12 cellular contexts compared by ENCODE assay signal in genomic region chr11:116109228-116109627, GRCh38.
DNase-seq lines count a peak whose midpoint lies in the region; ATAC-seq and TF ChIP-seq lines count a peak whose summit lies in the region.
"Had no signal": no experiment of that assay in that cellular context is flagged by ENCODE, and none has a peak within 500 bp of the region (broad histone marks: within the 10 kb centered on the region; RNA-seq: fewer than 3 reads in every experiment).

No MANE protein-coding gene starts in this region.

- ATAC-seq in upper lobe of left lung (ENCODE audit: low FRiP score in 2 of 2) = peak; percentile 54 to 72
- ATAC-seq in activated naive CD8-positive, alpha-beta T cell treated with anti-CD3 and anti-CD28 coated beads, Interleukin-2, amount 50 U/mL, for 24 hours = no peak
- ATAC-seq in GM18511 (IDR thresholded peaks at IDR 0.05; ENCODE audit: unreplicated experiment) = no peak

- DNase-seq in activated CD4-positive, alpha-beta T cell treated with anti-CD3 and anti-CD28 coated beads, Interleukin-2, amount 10 ng/mL, durations not matched to agents 7 days and 5 days = no peak
- DNase-seq in activated CD4-positive, alpha-beta T cell treated with anti-CD3 and anti-CD28 coated beads for 1 hour = no peak
- DNase-seq in RWPE1 (ENCODE audit: low spot score) (peak; percentile 68), fibroblast of lung (ENCODE audit: low read depth in 2 of 2) (peak; percentile 33 to 84), upper lobe of left lung (peak in 1 of 2 donors; percentile 45), G401 (ENCODE audit: low spot score) (no peak)
- no peak for DNase-seq in activated naive CD8-positive, alpha-beta T cell treated with anti-CD3 and anti-CD28 coated beads, Interleukin-2, amount 50 U/mL, for 24 hours
- DNase-seq: GDM1, NCI-H2081, right cardiac atrium had no signal

- no peak overlapping the region for H3K27ac ChIP-seq in RWPE1
- no peak overlapping the region for H3K27ac ChIP-seq in fibroblast of lung (ENCODE audit: insufficient read depth, low read length)
- no peak overlapping the region for H3K27ac ChIP-seq in upper lobe of left lung
- H3K27ac ChIP-seq: thoracic aorta had no signal

- H3K4me2 ChIP-seq in fibroblast of lung (ENCODE audit: extremely low read depth, insufficient read depth, low read length) = no peak overlapping the region

- POLR2A ChIA-PET in activated CD4-positive, alpha-beta T cell treated with anti-CD3 and anti-CD28 coated beads, Interleukin-2, amount 10 ng/mL, durations not matched to agents 7 days and 5 days (lab: Charles Lee) = no interaction called here
- POLR2A ChIA-PET in RWPE1 (lab: Yijun Ruan, JAX; ENCODE audit: low non-redundant PET) = no interaction called here

- H3K4me1 ChIP-seq in fibroblast of lung (ENCODE audit: control insufficient read depth, extremely low read depth, insufficient read depth, low read length) (no peaks in the 10 kb centered on the region), upper lobe of left lung (no peaks in the 10 kb centered on the region)

- no peak for TF ChIP-seq POLR2A in upper lobe of left lung (IDR thresholded peaks at IDR 0.05)

- no peak overlapping the region for H3K9ac ChIP-seq in fibroblast of lung (ENCODE audit: insufficient read depth, low read length)

- H3K36me3 ChIP-seq in fibroblast of lung (ENCODE audit: control insufficient read depth, insufficient read depth, low read length) (no peaks in the 10 kb centered on the region), upper lobe of left lung (no peaks in the 10 kb centered on the region)
- H3K36me3 ChIP-seq: thoracic aorta had no signal

- H3K27me3 ChIP-seq in fibroblast of lung (ENCODE audit: control insufficient read depth, insufficient read depth, low read length) (no peaks in the 10 kb centered on the region), upper lobe of left lung (no peaks in the 10 kb centered on the region)

- WGBS in upper lobe of left lung, 2 donors = 79% methylated on average over 5 of the region's 5 CpGs

- H3K4me1 Mint-ChIP-seq in activated CD4-positive, alpha-beta T cell treated with anti-CD3 and anti-CD28 coated beads, Interleukin-2, amount 10 ng/mL, durations not matched to agents 7 days and 5 days = no peaks in the 10 kb centered on the region
- H3K4me1 Mint-ChIP-seq in activated naive CD8-positive, alpha-beta T cell treated with anti-CD3 and anti-CD28 coated beads, Interleukin-2, amount 50 U/mL, for 24 hours = no peaks in the 10 kb centered on the region

- H3K4me3 Mint-ChIP-seq in activated CD4-positive, alpha-beta T cell treated with anti-CD3 and anti-CD28 coated beads, Interleukin-2, amount 10 ng/mL, durations not matched to agents 7 days and 5 days = no peak overlapping the region
- no peak overlapping the region for H3K4me3 Mint-ChIP-seq in activated naive CD8-positive, alpha-beta T cell treated with anti-CD3 and anti-CD28 coated beads, Interleukin-2, amount 50 U/mL, for 24 hours

- H2AFZ ChIP-seq in fibroblast of lung (ENCODE audit: low read length) = no peak overlapping the region

- no peaks in the 10 kb centered on the region for H3K9me3 Mint-ChIP-seq in activated CD4-positive, alpha-beta T cell treated with anti-CD3 and anti-CD28 coated beads, Interleukin-2, amount 10 ng/mL, durations not matched to agents 7 days and 5 days
- no peaks in the 10 kb centered on the region for H3K9me3 Mint-ChIP-seq in activated naive CD8-positive, alpha-beta T cell treated with anti-CD3 and anti-CD28 coated beads, Interleukin-2, amount 50 U/mL, for 24 hours

- H3K9me3 ChIP-seq in fibroblast of lung (ENCODE audit: control insufficient read depth, insufficient read depth, low read depth, low read length) (no peaks in the 10 kb centered on the region), upper lobe of left lung (peaks cover 0 to 9% (median 0%) of the 10 kb centered on the region in 4 donors)

- in situ Hi-C loops in G401 (cut with HindIII; ENCODE audit: low sequenced_read_pairs) = no loop called here

- no peaks in the 10 kb centered on the region for H3K27me3 Mint-ChIP-seq in activated CD4-positive, alpha-beta T cell treated with anti-CD3 and anti-CD28 coated beads, Interleukin-2, amount 10 ng/mL, durations not matched to agents 7 days and 5 days
- H3K27me3 Mint-ChIP-seq in activated naive CD8-positive, alpha-beta T cell treated with anti-CD3 and anti-CD28 coated beads, Interleukin-2, amount 50 U/mL, for 24 hours = peaks cover 7% of the 10 kb centered on the region

- no peak for TF ChIP-seq EP300 in upper lobe of left lung (IDR thresholded peaks at IDR 0.05)

- CTCF ChIA-PET in activated CD4-positive, alpha-beta T cell treated with anti-CD3 and anti-CD28 coated beads, Interleukin-2, amount 10 ng/mL, durations not matched to agents 7 days and 5 days (lab: Charles Lee) = no interaction called here
- CTCF ChIA-PET in RWPE1 (lab: Yijun Ruan, JAX) = no interaction called here

- H3K27ac Mint-ChIP-seq in activated CD4-positive, alpha-beta T cell treated with anti-CD3 and anti-CD28 coated beads, Interleukin-2, amount 10 ng/mL, durations not matched to agents 7 days and 5 days = peak overlapping the region; percentile 27
- no peak overlapping the region for H3K27ac Mint-ChIP-seq in activated naive CD8-positive, alpha-beta T cell treated with anti-CD3 and anti-CD28 coated beads, Interleukin-2, amount 50 U/mL, for 24 hours

- no peaks in the 10 kb centered on the region for H3K79me2 ChIP-seq in fibroblast of lung (ENCODE audit: control insufficient read depth, insufficient read depth, low read length)

- H3K36me3 Mint-ChIP-seq in activated CD4-positive, alpha-beta T cell treated with anti-CD3 and anti-CD28 coated beads, Interleukin-2, amount 10 ng/mL, durations not matched to agents 7 days and 5 days (ENCODE audit: low read depth) = no peaks in the 10 kb centered on the region
- H3K36me3 Mint-ChIP-seq in activated naive CD8-positive, alpha-beta T cell treated with anti-CD3 and anti-CD28 coated beads, Interleukin-2, amount 50 U/mL, for 24 hours (ENCODE audit: low read depth) = no peaks in the 10 kb centered on the region

- no peaks in the 10 kb centered on the region for H4K20me1 ChIP-seq in fibroblast of lung (ENCODE audit: control insufficient read depth, extremely low read depth, insufficient read depth, low read length)

- H3K4me3 ChIP-seq in fibroblast of lung (replicated peaks in 1 of 4; ENCODE audit: control extremely low read depth in 1 of 4, insufficient read depth in 1 of 4, low read depth in 3 of 4, low read length in 4 of 4) (no peak overlapping the region), upper lobe of left lung (no peak overlapping the region)
- H3K4me3 ChIP-seq: thoracic aorta had no signal

- no peak for TF ChIP-seq CTCF in RWPE1 (conservative IDR thresholded peaks at IDR 0.05; ENCODE audit: low read depth)
- no peak for TF ChIP-seq CTCF in fibroblast of lung (conservative IDR thresholded peaks at IDR 0.05 in 1 of 2, IDR thresholded peaks at IDR 0.05 in 1 of 2; ENCODE audit: low read depth in 1 of 2, low read length in 2 of 2)
- no peak for TF ChIP-seq CTCF in upper lobe of left lung (IDR thresholded peaks at IDR 0.05)

Comparison
In these comparisons a context has a peak if more than half of its experiments do, and no peak if none do; other contexts are left out.
1. DNase-seq: peak in RWPE1 (single experiment) and fibroblast of lung (2 of 2); none in activated CD4-positive, alpha-beta T cell treated with anti-CD3 and anti-CD28 coated beads, Interleukin-2, amount 10 ng/mL, durations not matched to agents 7 days and 5 days (single experiment), activated CD4-positive, alpha-beta T cell treated with anti-CD3 and anti-CD28 coated beads for 1 hour (single experiment), G401 (single experiment) and activated naive CD8-positive, alpha-beta T cell treated with anti-CD3 and anti-CD28 coated beads, Interleukin-2, amount 50 U/mL, for 24 hours (single experiment).
2. ATAC-seq: peak in upper lobe of left lung (2 of 2); none in activated naive CD8-positive, alpha-beta T cell treated with anti-CD3 and anti-CD28 coated beads, Interleukin-2, amount 50 U/mL, for 24 hours (single experiment) and GM18511 (single experiment).